Comparison of ENCODE assay signal across 8 cellular contexts in the genomic region with DNA sequence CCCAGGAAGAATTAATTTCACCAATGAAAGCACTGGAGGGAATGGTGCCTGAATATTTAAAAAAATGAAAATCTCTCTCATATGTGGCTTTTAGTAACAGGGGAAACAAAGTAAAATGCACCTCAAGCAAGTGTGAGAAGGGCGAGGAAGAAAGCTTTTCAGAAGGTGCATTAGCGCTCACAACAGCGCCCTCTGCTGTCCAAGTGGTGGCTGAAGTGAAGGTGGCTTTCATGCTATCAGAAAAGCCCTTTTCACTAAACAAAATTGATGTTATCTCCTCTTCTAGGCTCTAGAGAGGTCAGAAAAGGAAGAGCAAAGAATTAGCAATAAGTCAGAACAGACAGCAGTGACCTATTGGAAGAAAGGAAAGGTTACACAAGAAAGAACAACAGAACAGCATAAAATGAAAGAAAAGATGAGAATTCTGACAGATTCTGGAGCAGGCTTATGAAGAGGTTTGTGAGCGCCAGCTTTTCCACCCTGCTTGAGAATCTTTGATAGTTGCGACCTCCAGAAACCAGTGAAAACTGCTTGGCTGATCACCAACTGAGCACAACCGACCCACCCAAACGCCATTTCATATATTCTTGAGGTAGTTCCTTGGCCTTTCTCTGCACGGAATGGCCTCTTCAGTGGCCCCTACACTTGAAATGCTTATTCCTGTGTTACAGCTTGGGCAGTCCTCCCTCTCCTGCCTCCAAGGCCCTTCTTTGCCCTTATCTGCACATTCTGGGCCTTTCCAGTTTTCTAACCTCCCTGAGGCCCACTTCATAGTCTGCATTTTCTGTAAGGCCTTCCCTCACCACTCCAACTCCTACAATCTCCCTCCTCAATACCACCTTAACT. TPM values are rescaled to one million over a fixed set of nuclear protein-coding genes. Genes with fewer than 3 reads are reported as not detected.
A peak's percentile ranks its signal among the peaks of the same experiment; 100 is the strongest.
DNase-seq lines count a peak whose midpoint lies in the region; FAIRE-seq and TF ChIP-seq lines count a peak whose summit lies in the region.

No MANE protein-coding gene starts in this region.

- peak; percentile 53; the same call in 1 of the 2 replicates for TF ChIP-seq RAD21 in Ishikawa (IDR thresholded peaks at IDR 0.05; ENCODE audit: low read depth)

- TF ChIP-seq CTCF in BE2C (IDR thresholded peaks at IDR 0.05; ENCODE audit: low read depth, low read length), result peak; percentile 92

- no peaks in the 10 kb centered on the region for H3K4me1 ChIP-seq in BE2C

- H3K4me3 ChIP-seq in BE2C (ENCODE audit: low read depth, low read length), result no peak overlapping the region

- DNase-seq in BE2C (peak; percentile 66), GM19239 (ENCODE audit: insufficient read length, low spot score) (peak; percentile 17), T follicular helper cell (ENCODE audit: low read depth) (peak; percentile 51), amniotic epithelial cell (ENCODE audit: low read depth) (peak; percentile 44), hypothalamus (lab: John Stamatoyannopoulos, UW) (peak in 31 of 51 donors; percentile 2 to 80 (median 47)), smooth muscle cell of the brain vasculature (ENCODE audit: low read depth, low spot score) (peak; percentile 21), NCI-H1048 (lab: John Stamatoyannopoulos, UW) (no peak)

- TF ChIP-seq EP300 in Ishikawa (IDR thresholded peaks at IDR 0.05; ENCODE audit: borderline replicate concordance), result no peak

- H3K36me3 ChIP-seq in BE2C, result no peaks in the 10 kb centered on the region

- no peaks in the 10 kb centered on the region for H3K9me3 ChIP-seq in BE2C

- H3K27me3 ChIP-seq in BE2C, result no peaks in the 10 kb centered on the region

- peak; percentile 89 for FAIRE-seq in GM19239 (lab: Jason Lieb, UNC)

TF ChIP-seq in Ishikawa, 13 proteins besides CTCF, POLR2A, EP300 and RAD21:
- TF ChIP-seq USF1 (IDR thresholded peaks at IDR 0.05) (no peak), TAF1 (IDR thresholded peaks at IDR 0.05; ENCODE audit: low read depth) (no peak), CEBPB (IDR thresholded peaks at IDR 0.05) (no peak), EGR1 (IDR thresholded peaks at IDR 0.05) (no peak), YY1 (IDR thresholded peaks at IDR 0.05; ENCODE audit: low read depth) (no peak), TEAD4 (IDR thresholded peaks at IDR 0.05) (no peak), FOXM1 (IDR thresholded peaks at IDR 0.05; ENCODE audit: borderline replicate concordance, low read depth) (no peak), CREB1 (IDR thresholded peaks at IDR 0.05; ENCODE audit: low read depth) (no peak), MAX (IDR thresholded peaks at IDR 0.05) (no peak), NFIC (IDR thresholded peaks at IDR 0.05) (no peak), TCF12 (IDR thresholded peaks at IDR 0.05; ENCODE audit: low read depth) (no peak), ZBTB7A (IDR thresholded peaks at IDR 0.05; ENCODE audit: low read depth) (no peak)
- TF ChIP-seq, protein P1, sequence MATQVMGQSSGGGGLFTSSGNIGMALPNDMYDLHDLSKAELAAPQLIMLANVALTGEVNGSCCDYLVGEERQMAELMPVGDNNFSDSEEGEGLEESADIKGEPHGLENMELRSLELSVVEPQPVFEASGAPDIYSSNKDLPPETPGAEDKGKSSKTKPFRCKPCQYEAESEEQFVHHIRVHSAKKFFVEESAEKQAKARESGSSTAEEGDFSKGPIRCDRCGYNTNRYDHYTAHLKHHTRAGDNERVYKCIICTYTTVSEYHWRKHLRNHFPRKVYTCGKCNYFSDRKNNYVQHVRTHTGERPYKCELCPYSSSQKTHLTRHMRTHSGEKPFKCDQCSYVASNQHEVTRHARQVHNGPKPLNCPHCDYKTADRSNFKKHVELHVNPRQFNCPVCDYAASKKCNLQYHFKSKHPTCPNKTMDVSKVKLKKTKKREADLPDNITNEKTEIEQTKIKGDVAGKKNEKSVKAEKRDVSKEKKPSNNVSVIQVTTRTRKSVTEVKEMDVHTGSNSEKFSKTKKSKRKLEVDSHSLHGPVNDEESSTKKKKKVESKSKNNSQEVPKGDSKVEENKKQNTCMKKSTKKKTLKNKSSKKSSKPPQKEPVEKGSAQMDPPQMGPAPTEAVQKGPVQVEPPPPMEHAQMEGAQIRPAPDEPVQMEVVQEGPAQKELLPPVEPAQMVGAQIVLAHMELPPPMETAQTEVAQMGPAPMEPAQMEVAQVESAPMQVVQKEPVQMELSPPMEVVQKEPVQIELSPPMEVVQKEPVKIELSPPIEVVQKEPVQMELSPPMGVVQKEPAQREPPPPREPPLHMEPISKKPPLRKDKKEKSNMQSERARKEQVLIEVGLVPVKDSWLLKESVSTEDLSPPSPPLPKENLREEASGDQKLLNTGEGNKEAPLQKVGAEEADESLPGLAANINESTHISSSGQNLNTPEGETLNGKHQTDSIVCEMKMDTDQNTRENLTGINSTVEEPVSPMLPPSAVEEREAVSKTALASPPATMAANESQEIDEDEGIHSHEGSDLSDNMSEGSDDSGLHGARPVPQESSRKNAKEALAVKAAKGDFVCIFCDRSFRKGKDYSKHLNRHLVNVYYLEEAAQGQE (IDR thresholded peaks at IDR 0.05; ENCODE audit: low read depth), result no peak

RNA-seq across cellular contexts. Expression of gene SMLR1, which starts 45.3 kb away (rescaled TPM):
- not detected for polyA plus RNA-seq in BE2C (2012; ENCODE audit: insufficient read depth, insufficient read length, low read depth)
